17 cellular contexts compared by ENCODE assay signal in the genomic region with DNA sequence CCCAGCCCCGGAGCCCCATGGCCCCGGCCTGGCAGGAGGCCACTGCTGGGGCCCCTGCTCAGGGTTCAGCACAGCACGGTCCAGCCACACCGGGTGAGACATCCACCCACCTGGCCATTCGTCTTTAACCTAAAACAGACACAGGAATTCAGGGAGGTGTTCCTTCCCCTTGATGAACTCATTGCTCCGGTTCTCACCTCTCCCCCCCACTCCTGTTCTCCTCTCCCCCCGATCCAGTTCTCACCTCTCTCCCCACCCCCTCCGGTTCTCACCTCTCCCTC.
"Had no signal": no experiment of that assay in that cellular context is flagged by ENCODE, and none has a peak within 500 bp of the region (broad histone marks: within the 10 kb centered on the region; RNA-seq: fewer than 3 reads in every experiment).

No MANE protein-coding gene starts in this region.

- ATAC-seq: activated naive CD8-positive, alpha-beta T cell treated with anti-CD3 and anti-CD28 coated beads, Interleukin-2, amount 50 U/mL, for 24 hours; stimulated activated naive B cell treated with anti-CD40 and anti-IgM and Interleukin-4, amounts not matched to agents 10 μg/mL and 1 μg/mL and 100 μg/mL, for 72 hours; T-helper 17 cell had no signal

- DNase-seq: activated CD4-positive, alpha-beta memory T cell treated with anti-CD3 and anti-CD28 coated beads, Interleukin-2, amount 10 ng/mL, durations not matched to agents 7 days and 5 days; activated CD4-positive, alpha-beta T cell treated with anti-CD3 and anti-CD28 coated beads, Interleukin-2, amount 10 ng/mL, durations not matched to agents 24 days and 14 days; activated naive CD4-positive, alpha-beta T cell treated with anti-CD3 and anti-CD28 coated beads, Interleukin-2, amount 50 U/mL, for 16 hours; activated naive CD8-positive, alpha-beta T cell treated with anti-CD3 and anti-CD28 coated beads, Interleukin-2, amount 50 U/mL, for 24 hours; effector CD4-positive, alpha-beta T cell; erythroblast; foreskin fibroblast; immature natural killer cell; nucleus accumbens; sigmoid colon; stimulated activated CD4-positive, alpha-beta T cell treated with anti-CD3 and anti-CD28 coated beads, Interleukin-2, amount 100 ng/mL, for 48 hours; stimulated activated CD8-positive, alpha-beta memory T cell treated with anti-CD3 and anti-CD28 coated beads, Interleukin-4, amount 100 ng/mL, for 48 hours; stimulated activated naive B cell treated with anti-CD40 and anti-IgM and Interleukin-4, amounts not matched to agents 10 μg/mL and 1 μg/mL and 100 μg/mL, for 72 hours; SW 1271; T-helper 17 cell had no signal

- H3K27ac ChIP-seq: sigmoid colon had no signal

- H3K4me2 ChIP-seq: smooth muscle cell had no signal

- H3K9me3 ChIP-seq: thyroid gland had no signal

- H3K36me3 ChIP-seq: sigmoid colon, thyroid gland had no signal

- H3K27me3 ChIP-seq: sigmoid colon, thyroid gland had no signal

- H3K4me3 ChIP-seq: sigmoid colon, smooth muscle cell, thyroid gland had no signal
